In genomic region chr7:102794567-102794966, GRCh38 we compare ENCODE assay signal across 7 cellular contexts. TPM values are rescaled to one million over a fixed set of nuclear protein-coding genes. Genes with fewer than 3 reads are reported as not detected.
A peak's percentile ranks its signal among the peaks of the same experiment; 100 is the strongest.
DNase-seq lines count a peak whose midpoint lies in the region; FAIRE-seq and TF ChIP-seq lines count a peak whose summit lies in the region.
"Not testable (repeated sequence)": the region's sequence is repeated elsewhere in the genome, so short reads cannot be mapped to it uniquely, and the experiment has no call there.

No MANE protein-coding gene starts in this region.

- not testable (repeated sequence) for H3K23ac ChIP-seq in mesenchymal stem cell (ENCODE audit: low read length in 2 of 2)

- intact Hi-C loops in endothelial cell of umbilical vein (cut with micrococcal nuclease) = loop anchor here (2.0 kb wide), 1 partner anchor 78 kb away; no protein-coding TSS in a partner anchor

- peak overlapping the region; percentile 37; the same call in 1 of the 2 replicates for H3K27ac Mint-ChIP-seq in HFFc6

- not testable (repeated sequence) for FAIRE-seq in endothelial cell of umbilical vein (lab: Jason Lieb, UNC)

- H3K79me1 ChIP-seq in mesenchymal stem cell (replicated peaks; ENCODE audit: low read length, poor library complexity, severe bottlenecking) = not testable (repeated sequence)

- not testable (repeated sequence) for H4K8ac ChIP-seq in mesenchymal stem cell (ENCODE audit: low read length)

- H2BK5ac ChIP-seq in mesenchymal stem cell (ENCODE audit: low read depth, low read length, poor library complexity, severe bottlenecking) = not testable (repeated sequence)

- not testable (repeated sequence) for H3K36me3 Mint-ChIP-seq in HFFc6 (ENCODE audit: low read depth)

- not testable (repeated sequence) for H3K4me3 ChIP-seq in astrocyte of the spinal cord (ENCODE audit: low read depth, low read length); endothelial cell of umbilical vein (replicated peaks in 1 of 3; ENCODE audit: insufficient read depth in 1 of 3, low read depth in 1 of 3, low read length in 3 of 3); fibroblast of the aortic adventitia (ENCODE audit: low read depth, low read length); mesenchymal stem cell (ENCODE audit: insufficient read depth in 1 of 2, low read depth in 1 of 2, low read length in 2 of 2)

- H3K27ac ChIP-seq in endothelial cell of umbilical vein (ENCODE audit: insufficient read depth, low read depth, low read length) = peak overlapping the region; percentile 55
- not testable (repeated sequence) for H3K27ac ChIP-seq in mesenchymal stem cell (ENCODE audit: low read length, poor library complexity, severe bottlenecking)

- WGBS in mesenchymal stem cell = no CpG with 5 or more reads among the region's 1 CpG

- not testable (repeated sequence) for H3K4me2 ChIP-seq in endothelial cell of umbilical vein (ENCODE audit: insufficient read depth, low read length); mesenchymal stem cell (ENCODE audit: low read length, poor library complexity, severe bottlenecking)

- not testable (repeated sequence) for H2AK5ac ChIP-seq in mesenchymal stem cell (ENCODE audit: low read length, severe bottlenecking)

- CTCF ChIA-PET in endothelial cell of umbilical vein (lab: Charles Lee) = not testable (repeated sequence)

- H2AFZ ChIP-seq in endothelial cell of umbilical vein (ENCODE audit: low read depth, low read length); mesenchymal stem cell (ENCODE audit: low read depth, low read length): not testable (repeated sequence)

- peaks cover 36% of the 10 kb centered on the region for H3K4me1 Mint-ChIP-seq in HFFc6 (ENCODE audit: low read depth)

- H3K27me3 ChIP-seq in endothelial cell of umbilical vein (ENCODE audit: control insufficient read depth in 2 of 2, insufficient read depth in 2 of 2, low read length in 2 of 2); mesenchymal stem cell (ENCODE audit: control insufficient read depth in 1 of 2, insufficient read depth in 1 of 2, low read length in 2 of 2): not testable (repeated sequence)

- H3K14ac ChIP-seq in mesenchymal stem cell (ENCODE audit: low read length in 2 of 2) = not testable (repeated sequence)

- POLR2A ChIA-PET in endothelial cell of umbilical vein (lab: Charles Lee) = not testable (repeated sequence)

- H2BK12ac ChIP-seq in mesenchymal stem cell (ENCODE audit: low read length in 2 of 2) = not testable (repeated sequence)

- H3K18ac ChIP-seq in mesenchymal stem cell (ENCODE audit: low read depth in 1 of 2, low read length in 2 of 2) = not testable (repeated sequence)

- H2BK15ac ChIP-seq in mesenchymal stem cell (ENCODE audit: low read depth, poor library complexity, severe bottlenecking) = not testable (repeated sequence)

- not testable (repeated sequence) for H3K27me3 Mint-ChIP-seq in HFFc6 (ENCODE audit: insufficient read depth)

- H3K79me2 ChIP-seq in endothelial cell of umbilical vein (ENCODE audit: control insufficient read depth, insufficient read depth, low read length) = not testable (repeated sequence)

- not testable (repeated sequence) for TF ChIP-seq POLR2A in endothelial cell of umbilical vein (IDR thresholded peaks at IDR 0.05; ENCODE audit: low read depth, low read length)

- not testable (repeated sequence) for H3K4me3 Mint-ChIP-seq in HFFc6

- H3K36me3 ChIP-seq in endothelial cell of umbilical vein (ENCODE audit: control insufficient read depth in 2 of 2, extremely low read depth in 1 of 2, insufficient read depth in 2 of 2, low read length in 2 of 2); mesenchymal stem cell (ENCODE audit: control insufficient read depth in 1 of 2, insufficient read depth in 2 of 2, low read depth in 1 of 2, low read length in 2 of 2): not testable (repeated sequence)

- peaks cover 11% of the 10 kb centered on the region for H3K4me1 ChIP-seq in endothelial cell of umbilical vein (ENCODE audit: control insufficient read depth, extremely low read depth, insufficient read depth, low read length)
- H3K4me1 ChIP-seq in mesenchymal stem cell (ENCODE audit: control insufficient read depth, insufficient read depth, low read depth, low read length) = not testable (repeated sequence)

- not testable (repeated sequence) for H3K9me3 Mint-ChIP-seq in HFFc6

- H4K91ac ChIP-seq in mesenchymal stem cell (ENCODE audit: low read length) = not testable (repeated sequence)

- not testable (repeated sequence) for TF ChIP-seq CTCF in HFFc6 (IDR thresholded peaks at IDR 0.05); astrocyte of the spinal cord (IDR thresholded peaks at IDR 0.05; ENCODE audit: low read depth, low read length); endothelial cell of umbilical vein (IDR thresholded peaks at IDR 0.05; ENCODE audit: extremely low read depth in 1 of 2, insufficient read depth in 1 of 2, low read depth in 1 of 2, low read length in 2 of 2); fibroblast of the aortic adventitia (IDR thresholded peaks at IDR 0.05; ENCODE audit: insufficient read depth, low read length)

- in situ Hi-C loops in astrocyte of the spinal cord (cut with HindIII; ENCODE audit: low sequenced_read_pairs) = not testable (repeated sequence)

- H3K4ac ChIP-seq in mesenchymal stem cell (ENCODE audit: low read depth in 1 of 2, low read length in 2 of 2) = not testable (repeated sequence)

- not testable (repeated sequence) for H3K9me1 ChIP-seq in endothelial cell of umbilical vein (replicated peaks; ENCODE audit: control insufficient read depth, extremely low read depth, insufficient read depth, low read length)

- H4K20me1 ChIP-seq in endothelial cell of umbilical vein (replicated peaks; ENCODE audit: control insufficient read depth, extremely low read depth, insufficient read depth, low read length) = not testable (repeated sequence)

- not testable (repeated sequence) for H3K9me3 ChIP-seq in endothelial cell of umbilical vein (replicated peaks; ENCODE audit: control insufficient read depth, insufficient read depth, low read length); mesenchymal stem cell (ENCODE audit: control insufficient read depth, low read length)

- not testable (repeated sequence) for H2BK120ac ChIP-seq in mesenchymal stem cell (ENCODE audit: low read depth, low read length)

- BruUV-seq in endothelial cell of umbilical vein (replicated peaks; lab: Mats Ljungman, UMichigan) = not testable (repeated sequence)

- not testable (repeated sequence) for H3K9ac ChIP-seq in endothelial cell of umbilical vein (replicated peaks; ENCODE audit: extremely low read depth, insufficient read depth, low read length); mesenchymal stem cell (ENCODE audit: low read length)

- DNase-seq in ELR (ENCODE audit: low read depth) = peak; percentile 52
- DNase-seq in HFFc6 = not testable (repeated sequence)
- peak; percentile 9 for DNase-seq in RPMI7951 (ENCODE audit: low read depth)
- DNase-seq in astrocyte of the spinal cord (ENCODE audit: low read depth, low spot score) = peak; percentile 10
- peak; percentile 55 for DNase-seq in endothelial cell of umbilical vein (ENCODE audit: low read depth, low spot score)
- peak; percentile 25 for DNase-seq in fibroblast of the aortic adventitia (ENCODE audit: low read depth)
- DNase-seq in mesenchymal stem cell = peak; percentile 35

- dilution Hi-C loops in endothelial cell of umbilical vein (cut with MboI; ENCODE audit: extremely low pct_ligation_motif_present, low sequenced_read_pairs) = not testable (repeated sequence)

TF ChIP-seq in endothelial cell of umbilical vein, 7 proteins besides CTCF, POLR2A, EP300 and RAD21:
- peak; percentile 31 for TF ChIP-seq FOS (IDR thresholded peaks at IDR 0.05; ENCODE audit: borderline replicate concordance, insufficient read depth, low read length)
TF ChIP-seq in endothelial cell of umbilical vein: peak in this region for 1; not testable (repeated sequence) for 6.

RNA-seq across cellular contexts. Expression of gene FAM185A, which starts 45.8 kb away (rescaled TPM):
- total RNA-seq in HFFc6 (2021; fragmentation: NEBNext Ultra II Directional; extraction: Animal tissue kit (Norgen Biotek cat#: 25700)) = 1 to 10 TPM; 3.8 to 5.6 (median 4.3) TPM
- total RNA-seq in RPMI7951 (2014; rRNA removed; shearing (Covaris generic)) = 5.2 and 9.8 TPM in 2 replicates
- total RNA-seq in endothelial cell of umbilical vein (7.6 and 8.5 TPM in 2 replicates), fibroblast of the aortic adventitia (ENCODE audit: low replicate concordance) (8.4 and 35.3 TPM in 2 replicates)
- polyA plus RNA-seq in endothelial cell of umbilical vein = 5.4 and 5.6 TPM in 2 replicates
- polyA plus RNA-seq in endothelial cell of umbilical vein (2011; cell fraction: cytosol; rRNA removed) = 3.5 and 4.4 TPM in 2 replicates
- 8.2 and 12.5 TPM in 2 replicates for polyA plus RNA-seq in endothelial cell of umbilical vein (2011; cell fraction: nucleus; rRNA removed)
- polyA plus RNA-seq in endothelial cell of umbilical vein (2012) = 3.8 and 5.4 TPM in 2 replicates
- 6.0 and 8.0 TPM in 2 replicates for polyA minus RNA-seq in endothelial cell of umbilical vein
- 7.1 TPM for polyA minus RNA-seq in endothelial cell of umbilical vein (2011; cell fraction: cytosol; rRNA and poly(A)+ RNA removed)
- 12.4 and 13.9 TPM in 2 replicates for polyA minus RNA-seq in endothelial cell of umbilical vein (2011; cell fraction: nucleus; rRNA and poly(A)+ RNA removed)
- 2.0 TPM for polyA plus RNA-seq in mesenchymal stem cell (2013, experiment 1 of 2)
- polyA plus RNA-seq in mesenchymal stem cell (2013, experiment 2 of 2) = 2.1 TPM
